23 cellular contexts compared by ENCODE assay signal in genomic region chr3:15595955-15596354, GRCh38.
"Had no signal": no experiment of that assay in that cellular context is flagged by ENCODE, and none has a peak within 500 bp of the region (broad histone marks: within the 10 kb centered on the region; RNA-seq: fewer than 3 reads in every experiment).

No MANE protein-coding gene starts in this region.

- H3K27ac Mint-ChIP-seq: nephron; neural progenitor cell; progenitor cell of endocrine pancreas; stimulated activated effector memory CD8-positive, alpha-beta T cell treated with anti-CD3 and anti-CD28 coated beads, Interleukin-12 subunit alpha, Interleukin-12 subunit beta, amount 100 ng/mL, for 72 hours; stimulated activated naive B cell treated with anti-CD40 and anti-IgM and Interleukin-4, amounts not matched to agents 10 μg/mL and 1 μg/mL and 100 μg/mL, for 72 hours had no signal

- H3K27me3 Mint-ChIP-seq: progenitor cell of endocrine pancreas; stimulated activated naive B cell treated with anti-CD40 and anti-IgM and Interleukin-4, amounts not matched to agents 10 μg/mL and 1 μg/mL and 100 μg/mL, for 72 hours had no signal

- DNase-seq: natural killer cell; occipital lobe; ovary; posterior cingulate gyrus; psoas muscle; right cardiac atrium; right lobe of liver; sigmoid colon; small intestine; stimulated activated CD4-positive, alpha-beta T cell treated with anti-CD3 and anti-CD28 coated beads, Interleukin-15, amount 100 ng/mL, for 24 hours; stimulated activated CD4-positive, alpha-beta T cell treated with anti-CD3 and anti-CD28 coated beads, Interleukin-2, amount 100 ng/mL, for 24 hours; stimulated activated CD4-positive, alpha-beta T cell treated with anti-CD3 and anti-CD28 coated beads, Interleukin-2, amount 100 ng/mL, for 48 hours; stimulated activated CD4-positive, alpha-beta T cell treated with anti-CD3 and anti-CD28 coated beads, Interleukin-4, amount 100 ng/mL, for 24 hours; stimulated activated naive B cell treated with anti-CD40 and anti-IgM and Interleukin-4, amounts not matched to agents 10 μg/mL and 1 μg/mL and 100 μg/mL, for 72 hours; stimulated activated naive CD4-positive, alpha-beta T cell treated with Interleukin-2 at 50 U/mL for 16 hours; stomach; thyroid gland; trophoblast cell; upper lobe of left lung had no signal

- ATAC-seq: natural killer cell; psoas muscle; right cardiac atrium; right lobe of liver; stimulated activated effector memory CD8-positive, alpha-beta T cell treated with anti-CD3 and anti-CD28 coated beads, Interleukin-12 subunit alpha, Interleukin-12 subunit beta, amount 100 ng/mL, for 72 hours; stimulated activated naive B cell treated with anti-CD40 and anti-IgM and Interleukin-4, amounts not matched to agents 10 μg/mL and 1 μg/mL and 100 μg/mL, for 72 hours had no signal

- H3K9me3 Mint-ChIP-seq: natural killer cell; nephron; neural progenitor cell; stimulated activated effector memory CD8-positive, alpha-beta T cell treated with anti-CD3 and anti-CD28 coated beads, Interleukin-12 subunit alpha, Interleukin-12 subunit beta, amount 100 ng/mL, for 72 hours; stimulated activated naive B cell treated with anti-CD40 and anti-IgM and Interleukin-4, amounts not matched to agents 10 μg/mL and 1 μg/mL and 100 μg/mL, for 72 hours had no signal

- H3K4me3 Mint-ChIP-seq: natural killer cell; nephron; neural progenitor cell; stimulated activated effector memory CD8-positive, alpha-beta T cell treated with anti-CD3 and anti-CD28 coated beads, Interleukin-12 subunit alpha, Interleukin-12 subunit beta, amount 100 ng/mL, for 72 hours; stimulated activated naive B cell treated with anti-CD40 and anti-IgM and Interleukin-4, amounts not matched to agents 10 μg/mL and 1 μg/mL and 100 μg/mL, for 72 hours had no signal
